In the genomic region with DNA sequence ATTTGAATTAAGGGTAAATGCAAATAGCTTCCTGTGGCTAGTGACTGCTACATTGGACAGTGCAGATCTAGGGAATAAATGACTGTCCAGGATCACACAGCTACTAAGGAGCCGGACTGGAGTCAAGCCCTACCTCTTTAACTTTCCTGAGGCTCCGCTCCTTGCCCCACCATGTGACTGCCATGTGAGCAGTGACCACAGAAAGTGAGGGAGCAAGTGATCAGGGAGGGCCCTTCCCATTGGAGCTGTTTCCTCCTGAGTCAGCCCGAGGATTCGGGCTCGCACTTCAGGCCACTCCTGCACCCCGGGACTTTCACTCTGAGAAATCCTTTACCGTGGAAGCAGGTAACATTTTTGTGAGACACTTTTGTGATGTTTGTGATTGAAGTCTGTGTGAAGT, we compare ENCODE assay signal across 14 cellular contexts.
DNase-seq lines count a peak whose midpoint lies in the region; ATAC-seq and TF ChIP-seq lines count a peak whose summit lies in the region.
"Had no signal": no experiment of that assay in that cellular context is flagged by ENCODE, and none has a peak within 500 bp of the region (broad histone marks: within the 10 kb centered on the region; RNA-seq: fewer than 3 reads in every experiment).

No MANE protein-coding gene starts in this region.

- no peaks in the 10 kb centered on the region for H3K4me1 ChIP-seq in SK-N-SH (ENCODE audit: control insufficient read depth in 1 of 2, insufficient read depth in 2 of 2, low read depth in 1 of 2, low read length in 1 of 2)
- H3K4me1 ChIP-seq: SJCRH30 had no signal

- peaks cover 34% of the 10 kb centered on the region; the same call in 1 of the 2 replicates for H3K27me3 ChIP-seq in SK-N-SH (ENCODE audit: insufficient read depth)
- H3K27me3 ChIP-seq: SJCRH30 had no signal

- H3K27ac ChIP-seq in SK-N-SH (ENCODE audit: low read depth in 2 of 2, low read length in 1 of 2) (no peak overlapping the region), substantia nigra (ENCODE audit: low read depth, low read length, poor library complexity, severe bottlenecking) (no peak overlapping the region)
- H3K27ac ChIP-seq: SJCRH30 had no signal

- H2AFZ ChIP-seq in SK-N-SH (ENCODE audit: low read depth): no peak overlapping the region

- peak; percentile 9 for DNase-seq in GM04504 (ENCODE audit: low read depth)
- no peak for DNase-seq in SK-N-SH
- DNase-seq in lower leg skin (ENCODE audit: low spot score in 2 of 2): peak; percentile 39 to 88
- DNase-seq in ureter (ENCODE audit: low spot score): peak; percentile 27
- no peak for DNase-seq in activated gamma-delta T cell treated with Interleukin-2 at 50 U/mL for 16 hours
- DNase-seq in substantia nigra (lab: John Stamatoyannopoulos, UW): no peak
- DNase-seq: CD8-positive, alpha-beta T cell; NCI-H1436; NCI-H2029; NCI-H2171 treated with DMSO at 0.1 percent for 48 hours; NCI-H774; SJCRH30 had no signal

- POLR2A ChIA-PET in SK-N-SH (lab: Yijun Ruan, JAX): no interaction called here

- no peak overlapping the region for H3K4me2 ChIP-seq in SK-N-SH

- H3F3A ChIP-seq in SK-N-SH (replicated peaks; ENCODE audit: insufficient read depth): no peaks in the 10 kb centered on the region

- H3K4me3 ChIP-seq in SK-N-SH (ENCODE audit: low read depth in 2 of 2, low read length in 1 of 2) (no peak overlapping the region), lower leg skin (ENCODE audit: low read depth, poor library complexity, severe bottlenecking) (no peak overlapping the region)
- H3K4me3 ChIP-seq: K562, SJCRH30 had no signal

- TF ChIP-seq POLR2A in lower leg skin (IDR thresholded peaks at IDR 0.05): no peak

- no peak for ATAC-seq in GM18870 (IDR thresholded peaks at IDR 0.05; ENCODE audit: unreplicated experiment)
- ATAC-seq: CD8-positive, alpha-beta T cell; K562 had no signal

- no peak overlapping the region for H3K9ac ChIP-seq in SK-N-SH

- intact Hi-C loops in lower leg skin (cut with DNase I; ENCODE audit: low total_unique reads): no loop called here

- H3K36me3 ChIP-seq in SK-N-SH (replicated peaks in 1 of 2; ENCODE audit: control insufficient read depth in 1 of 2, insufficient read depth in 2 of 2, low read length in 1 of 2): no peaks in the 10 kb centered on the region
- H3K36me3 ChIP-seq: SJCRH30 had no signal

- CTCF ChIA-PET in SK-N-SH (lab: Yijun Ruan, JAX): no interaction called here

- no peaks in the 10 kb centered on the region for H3K9me2 ChIP-seq in SK-N-SH

- TF ChIP-seq EP300 in SK-N-SH (IDR thresholded peaks at IDR 0.05; ENCODE audit: borderline replicate concordance in 1 of 2, low read depth in 1 of 2, low read length in 1 of 2): no peak

- TF ChIP-seq RAD21 in SK-N-SH (IDR thresholded peaks at IDR 0.05; ENCODE audit: low read length): no peak

- 13% methylated on average over 7 of the region's 7 CpGs for WGBS in SK-N-SH (ENCODE audit: low lambda C conversion rate)
- 58 to 80% methylated on average over 7 of the region's 7 CpGs for WGBS in lower leg skin, 2 donors

- no peaks in the 10 kb centered on the region for H4K20me1 ChIP-seq in SK-N-SH (ENCODE audit: insufficient read depth)

- TF ChIP-seq CTCF in SK-N-SH (IDR thresholded peaks at IDR 0.05) (no peak), lower leg skin (IDR thresholded peaks at IDR 0.05) (no peak)

- no peaks in the 10 kb centered on the region for H3K79me2 ChIP-seq in SK-N-SH (ENCODE audit: insufficient read depth)

- no peaks in the 10 kb centered on the region for H3K9me3 ChIP-seq in SK-N-SH
- H3K9me3 ChIP-seq: SJCRH30 had no signal

TF ChIP-seq in SK-N-SH, 30 proteins besides CTCF, POLR2A, EP300 and RAD21:
- TF ChIP-seq, protein P1, sequence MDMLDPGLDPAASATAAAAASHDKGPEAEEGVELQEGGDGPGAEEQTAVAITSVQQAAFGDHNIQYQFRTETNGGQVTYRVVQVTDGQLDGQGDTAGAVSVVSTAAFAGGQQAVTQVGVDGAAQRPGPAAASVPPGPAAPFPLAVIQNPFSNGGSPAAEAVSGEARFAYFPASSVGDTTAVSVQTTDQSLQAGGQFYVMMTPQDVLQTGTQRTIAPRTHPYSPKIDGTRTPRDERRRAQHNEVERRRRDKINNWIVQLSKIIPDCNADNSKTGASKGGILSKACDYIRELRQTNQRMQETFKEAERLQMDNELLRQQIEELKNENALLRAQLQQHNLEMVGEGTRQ (IDR thresholded peaks at IDR 0.05; ENCODE audit: borderline replicate concordance, low read depth, low read length): no peak
- no peak for TF ChIP-seq RFX5 (IDR thresholded peaks at IDR 0.05; ENCODE audit: low read length)
- no peak for TF ChIP-seq GABPA (IDR thresholded peaks at IDR 0.05; ENCODE audit: low read depth)
- peak; percentile 56; the same call in 1 of the 2 replicates for TF ChIP-seq USF1 (IDR thresholded peaks at IDR 0.05; ENCODE audit: borderline replicate concordance, low read depth)
- TF ChIP-seq, protein P2, sequence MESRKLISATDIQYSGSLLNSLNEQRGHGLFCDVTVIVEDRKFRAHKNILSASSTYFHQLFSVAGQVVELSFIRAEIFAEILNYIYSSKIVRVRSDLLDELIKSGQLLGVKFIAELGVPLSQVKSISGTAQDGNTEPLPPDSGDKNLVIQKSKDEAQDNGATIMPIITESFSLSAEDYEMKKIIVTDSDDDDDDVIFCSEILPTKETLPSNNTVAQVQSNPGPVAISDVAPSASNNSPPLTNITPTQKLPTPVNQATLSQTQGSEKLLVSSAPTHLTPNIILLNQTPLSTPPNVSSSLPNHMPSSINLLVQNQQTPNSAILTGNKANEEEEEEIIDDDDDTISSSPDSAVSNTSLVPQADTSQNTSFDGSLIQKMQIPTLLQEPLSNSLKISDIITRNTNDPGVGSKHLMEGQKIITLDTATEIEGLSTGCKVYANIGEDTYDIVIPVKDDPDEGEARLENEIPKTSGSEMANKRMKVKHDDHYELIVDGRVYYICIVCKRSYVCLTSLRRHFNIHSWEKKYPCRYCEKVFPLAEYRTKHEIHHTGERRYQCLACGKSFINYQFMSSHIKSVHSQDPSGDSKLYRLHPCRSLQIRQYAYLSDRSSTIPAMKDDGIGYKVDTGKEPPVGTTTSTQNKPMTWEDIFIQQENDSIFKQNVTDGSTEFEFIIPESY (IDR thresholded peaks at IDR 0.05; ENCODE audit: borderline replicate concordance, low read depth): no peak
- TF ChIP-seq IRF3 (IDR thresholded peaks at IDR 0.05; ENCODE audit: low read depth, low read length): no peak
- no peak for TF ChIP-seq SIN3A (IDR thresholded peaks at IDR 0.05; ENCODE audit: borderline replicate concordance, low read depth, low read length)
- no peak for TF ChIP-seq FOXM1 (IDR thresholded peaks at IDR 0.05; ENCODE audit: low read depth)
- TF ChIP-seq RCOR1 (IDR thresholded peaks at IDR 0.05; ENCODE audit: low read length): no peak
- TF ChIP-seq TAF1 (IDR thresholded peaks at IDR 0.05; ENCODE audit: borderline replicate concordance, low read depth, low read length): no peak
- TF ChIP-seq GATA2 (CRISPR knock-in tag; IDR thresholded peaks at IDR 0.05): no peak
- TF ChIP-seq, protein P3, sequence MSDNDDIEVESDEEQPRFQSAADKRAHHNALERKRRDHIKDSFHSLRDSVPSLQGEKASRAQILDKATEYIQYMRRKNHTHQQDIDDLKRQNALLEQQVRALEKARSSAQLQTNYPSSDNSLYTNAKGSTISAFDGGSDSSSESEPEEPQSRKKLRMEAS (IDR thresholded peaks at IDR 0.05; ENCODE audit: low read depth): peak; percentile 70
- TF ChIP-seq FOSL2 (IDR thresholded peaks at IDR 0.05; ENCODE audit: borderline replicate concordance, low read depth): no peak

Comparison
In these comparisons a context has a peak if more than half of its experiments do, and no peak if none do; other contexts are left out.
1. DNase-seq: peak in GM04504 (single experiment), lower leg skin (2 of 2) and ureter (single experiment); none in SK-N-SH (single experiment), activated gamma-delta T cell treated with Interleukin-2 at 50 U/mL for 16 hours (single experiment) and substantia nigra (0 of 49).